7 cellular contexts compared by ENCODE assay signal in the genomic region with DNA sequence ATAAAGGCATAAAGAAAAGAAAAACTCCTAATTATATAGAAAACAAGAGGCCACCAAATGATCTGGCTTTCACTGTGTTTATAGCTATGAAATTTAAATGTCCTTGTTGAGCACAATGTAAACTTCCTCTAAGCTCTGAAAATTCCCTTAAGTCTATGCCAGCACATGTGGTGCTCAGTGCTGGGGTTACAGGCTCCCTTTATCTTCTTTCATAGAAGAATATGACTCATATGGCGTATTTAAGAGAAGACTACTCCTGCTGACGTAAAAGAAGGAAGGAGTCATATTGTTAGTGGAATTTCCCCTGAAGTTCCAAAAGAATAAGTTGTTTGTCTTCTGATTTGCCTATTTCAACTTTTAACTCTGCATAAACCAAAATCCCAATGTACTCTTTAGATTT. TPM values are rescaled to one million over a fixed set of nuclear protein-coding genes. Genes with fewer than 3 reads are reported as not detected.
DNase-seq lines count a peak whose midpoint lies in the region; ATAC-seq and TF ChIP-seq lines count a peak whose summit lies in the region.

No MANE protein-coding gene starts in this region.

- POLR2A ChIA-PET in T-cell (lab: Charles Lee), result interaction anchor here (0.7 to 1.1 kb wide), 2 partner anchors 29 to 64 kb away, joined by 3 to 4 read pairs; no protein-coding TSS in a partner anchor

- CTCF ChIA-PET in T-cell (lab: Charles Lee), result interaction anchor here in 1 of 2 donors (1.0 to 1.6 kb wide), 2 partner anchors 15 to 99 kb away, joined by 3 read pairs; no protein-coding TSS in a partner anchor

- DNase-seq in T-cell (no peak), fibroblast of peridontal ligament (ENCODE audit: extremely low read depth) (peak; percentile 99), NCI-H1092 treated with DMSO at 0.1 percent for 48 hours (lab: John Stamatoyannopoulos, UW) (no peak), GM13976 (ENCODE audit: low spot score) (no peak)
- DNase-seq in stimulated activated CD4-positive, alpha-beta T cell treated with anti-CD3 and anti-CD28 coated beads, Interleukin-2, amount 100 ng/mL, for 4 hours (ENCODE audit: low read depth), result peak; percentile 15

- no peaks in the 10 kb centered on the region for H3K27me3 Mint-ChIP-seq in T-cell

- peak overlapping the region; percentile 70 to 89 for H3K27ac Mint-ChIP-seq in T-cell

- in situ Hi-C loops in GM13976 (cut with MboI; ENCODE audit: low sequenced_read_pairs, unreplicated experiment), result no loop called here

- H3K36me3 Mint-ChIP-seq in T-cell, result peaks cover 25% of the 10 kb centered on the region

- TF ChIP-seq CTCF in GM13976 (IDR thresholded peaks at IDR 0.05; ENCODE audit: borderline replicate concordance, control extremely low read depth, extremely low read depth, insufficient read depth, missing control alignments), result no peak

- H3K9me3 Mint-ChIP-seq in T-cell, result no peaks in the 10 kb centered on the region

- no peak overlapping the region for H3K4me3 Mint-ChIP-seq in T-cell

- peaks cover 72 to 83% (median 80%) of the 10 kb centered on the region in 3 donors for H3K4me1 Mint-ChIP-seq in T-cell

- ATAC-seq in GM18861 (IDR thresholded peaks at IDR 0.05; ENCODE audit: unreplicated experiment) (peak; percentile 60), HG02884 (IDR thresholded peaks at IDR 0.05; ENCODE audit: unreplicated experiment) (peak; percentile 86), T-cell (replicated peaks in 1 of 4) (peak in 3 of 4 experiments; percentile 45 to 83 (median 50))

RNA-seq across cellular contexts. Expression of a gene that starts 30.4 kb away (rescaled TPM):
- total RNA-seq in T-cell, result 10 to 100 TPM; 54.0 to 62.8 (median 60.1) TPM

Comparison
In these comparisons a context has a peak if more than half of its experiments do, and no peak if none do; other contexts are left out.
1. DNase-seq: peak in fibroblast of peridontal ligament (single experiment) and stimulated activated CD4-positive, alpha-beta T cell treated with anti-CD3 and anti-CD28 coated beads, Interleukin-2, amount 100 ng/mL, for 4 hours (single experiment); none in T-cell (0 of 34), NCI-H1092 treated with DMSO at 0.1 percent for 48 hours (single experiment) and GM13976 (single experiment).
2. Peak in every context shown above with its lines, with median percentiles within 50 percentile points of each other: ATAC-seq.